In genomic region chr11:104529916-104530315, GRCh38 we compare ENCODE assay signal across 20 cellular contexts.
A peak's percentile ranks its signal among the peaks of the same experiment; 100 is the strongest.
DNase-seq lines count a peak whose midpoint lies in the region; ATAC-seq and TF ChIP-seq lines count a peak whose summit lies in the region.
"Had no signal": no experiment of that assay in that cellular context is flagged by ENCODE, and none has a peak within 500 bp of the region (broad histone marks: within the 10 kb centered on the region; RNA-seq: fewer than 3 reads in every experiment).

No MANE protein-coding gene starts in this region.

- peaks cover 22% of the 10 kb centered on the region for H3K9me3 Mint-ChIP-seq in HFFc6
- H3K9me3 Mint-ChIP-seq: CD4-positive, alpha-beta memory T cell had no signal

- no peak for TF ChIP-seq EP300 in gastroesophageal sphincter (IDR thresholded peaks at IDR 0.05)

- no peaks in the 10 kb centered on the region for H3K36me3 ChIP-seq in gastroesophageal sphincter
- H3K36me3 ChIP-seq: BLaER1, SJSA1 had no signal

- no peaks in the 10 kb centered on the region for H3K9me3 ChIP-seq in gastroesophageal sphincter
- H3K9me3 ChIP-seq: BLaER1, Caco-2, SJSA1 had no signal

- DNase-seq in DMS 273 (lab: John Stamatoyannopoulos, UW; ENCODE audit: unreplicated experiment) (peak; percentile 33), NCI-H446 treated with DMSO at 0.1 percent for 48 hours (lab: John Stamatoyannopoulos, UW) (peak; percentile 95), fibroblast of mammary gland (ENCODE audit: low read depth) (peak; percentile 33), skeletal muscle cell (ENCODE audit: low read depth) (peak; percentile 22), GM19240 (ENCODE audit: insufficient read length, low spot score) (no peak), HFFc6 (no peak)
- DNase-seq: Caco-2; CD4-positive, alpha-beta memory T cell; DMS153; H7; KBM-7; NCI-H1092; NCI-H1436; NCI-H2081; NCI-H2171 treated with DMSO at 0.1 percent for 48 hours; T-helper 1 cell had no signal

- H3K27ac Mint-ChIP-seq in HFFc6 = no peak overlapping the region

- no peak for TF ChIP-seq POLR2A in gastroesophageal sphincter (IDR thresholded peaks at IDR 0.05)

- H3K27me3 ChIP-seq in gastroesophageal sphincter = no peaks in the 10 kb centered on the region
- H3K27me3 ChIP-seq: BLaER1, SJSA1 had no signal

- ATAC-seq in gastroesophageal sphincter = no peak
- ATAC-seq: Right ventricle myocardium inferior had no signal

- no peak overlapping the region for H3K27ac ChIP-seq in gastroesophageal sphincter
- H3K27ac ChIP-seq: BLaER1, SJSA1 had no signal

- no peak overlapping the region for H3K4me3 ChIP-seq in fibroblast of mammary gland (ENCODE audit: control insufficient read depth, low read depth, low read length)
- no peak overlapping the region for H3K4me3 ChIP-seq in skeletal muscle cell (ENCODE audit: low read depth, low read length)
- no peak overlapping the region for H3K4me3 ChIP-seq in gastroesophageal sphincter
- H3K4me3 ChIP-seq: BLaER1, SJSA1 had no signal

- 73 to 83% methylated on average over 2 of the region's 2 CpGs for WGBS in gastroesophageal sphincter (ENCODE audit: low coverage in 1 of 2), 2 donors

- H3K36me3 Mint-ChIP-seq in HFFc6 (ENCODE audit: low read depth) = no peaks in the 10 kb centered on the region; the same call in 1 of the 2 replicates
- H3K36me3 Mint-ChIP-seq: CD4-positive, alpha-beta memory T cell had no signal

- TF ChIP-seq CTCF in fibroblast of mammary gland (conservative IDR thresholded peaks at IDR 0.05; ENCODE audit: control insufficient read depth, insufficient read depth, low read depth, low read length) = no peak
- no peak for TF ChIP-seq CTCF in gastroesophageal sphincter (IDR thresholded peaks at IDR 0.05)
- TF ChIP-seq CTCF in HFFc6 (IDR thresholded peaks at IDR 0.05) = no peak

- H3K4me1 ChIP-seq in gastroesophageal sphincter = peaks cover 0 to 8% (median 0%) of the 10 kb centered on the region in 3 donors
- H3K4me1 ChIP-seq: BLaER1, Caco-2, SJSA1 had no signal

- H3K27me3 Mint-ChIP-seq in HFFc6 (ENCODE audit: insufficient read depth) = no peaks in the 10 kb centered on the region
- H3K27me3 Mint-ChIP-seq: CD4-positive, alpha-beta memory T cell had no signal

- no peak overlapping the region for H3K4me3 Mint-ChIP-seq in HFFc6
- H3K4me3 Mint-ChIP-seq: CD4-positive, alpha-beta memory T cell had no signal

- H3K4me1 Mint-ChIP-seq in HFFc6 (ENCODE audit: low read depth) = no peaks in the 10 kb centered on the region
- H3K4me1 Mint-ChIP-seq: CD4-positive, alpha-beta memory T cell had no signal

Comparison
In these comparisons a context has a peak if more than half of its experiments do, and no peak if none do; other contexts are left out.
1. DNase-seq: peak in DMS 273 (single experiment), NCI-H446 treated with DMSO at 0.1 percent for 48 hours (single experiment), fibroblast of mammary gland (single experiment) and skeletal muscle cell (single experiment); none in GM19240 (single experiment) and HFFc6 (single experiment).